ENCODE assay signal across 3 cellular contexts in the genomic region with DNA sequence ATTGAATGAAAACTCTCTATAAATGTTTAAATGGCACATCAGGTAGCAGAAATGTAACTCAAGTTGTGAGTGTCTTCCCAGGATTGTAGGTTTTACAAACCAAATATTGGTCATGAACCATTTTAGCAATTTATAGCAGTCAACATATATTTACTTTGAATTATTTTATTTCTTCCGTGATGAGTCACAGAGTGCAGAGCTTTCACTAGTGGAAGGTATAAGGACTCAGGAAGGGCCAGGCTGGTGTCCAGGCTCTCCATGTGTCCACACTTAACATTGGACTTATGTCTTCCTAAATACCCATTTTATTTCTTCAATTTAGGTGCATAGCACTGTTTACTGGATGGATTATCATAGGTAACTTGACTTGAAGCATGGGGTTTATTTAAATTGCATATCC.
"Had no signal": no experiment of that assay in that cellular context is flagged by ENCODE, and none has a peak within 500 bp of the region (broad histone marks: within the 10 kb centered on the region; RNA-seq: fewer than 3 reads in every experiment).

No MANE protein-coding gene starts in this region.

- DNase-seq: GDM1, GF-D8 had no signal

- ATAC-seq: GM12878 had no signal

- H3K4me3 ChIP-seq: GM12878 had no signal
